Comparison of ENCODE assay signal across 7 cellular contexts in the genomic region with DNA sequence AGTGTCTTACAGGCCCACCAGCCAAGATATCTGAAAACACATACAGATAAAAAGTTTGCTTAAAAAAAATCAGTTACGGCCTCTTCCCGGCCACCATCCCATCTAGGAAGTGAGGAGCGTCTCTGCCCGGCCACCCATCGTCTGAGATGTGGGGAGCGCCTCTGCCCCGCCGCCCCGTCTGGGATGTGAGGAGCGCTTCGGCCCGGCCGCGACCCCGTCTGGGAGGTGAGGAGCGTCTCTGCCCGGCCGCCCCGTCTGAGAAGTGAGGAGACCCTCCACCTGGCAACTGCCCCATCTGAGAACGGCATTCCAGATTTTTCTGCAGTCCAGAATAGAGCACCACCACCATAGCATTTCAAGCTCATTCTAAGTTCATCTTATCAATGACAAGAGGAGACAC. TPM values are rescaled to one million over a fixed set of nuclear protein-coding genes. Genes with fewer than 3 reads are reported as not detected.
DNase-seq lines count a peak whose midpoint lies in the region; ATAC-seq, FAIRE-seq and TF ChIP-seq lines count a peak whose summit lies in the region.
"Not testable (repeated sequence)": the region's sequence is repeated elsewhere in the genome, so short reads cannot be mapped to it uniquely, and the experiment has no call there.

No MANE protein-coding gene starts in this region.

- not testable (repeated sequence) for H3K27me3 ChIP-seq in Karpas-422 (ENCODE audit: low read length); astrocyte (ENCODE audit: insufficient read depth, low read length); foreskin keratinocyte; liver (ENCODE audit: control insufficient read depth in 4 of 4, insufficient read depth in 4 of 4, low read length in 3 of 4)

- not testable (repeated sequence) for H3K27ac Mint-ChIP-seq in astrocyte (ENCODE audit: unreplicated experiment)

- H3K4me3 ChIP-seq in Karpas-422 (ENCODE audit: low read length); astrocyte (ENCODE audit: insufficient read depth, low read depth, low read length); liver (ENCODE audit: low read depth in 1 of 3, low read length in 3 of 3): not testable (repeated sequence)

- H3K36me3 Mint-ChIP-seq in astrocyte (ENCODE audit: low read depth, unreplicated experiment): not testable (repeated sequence)

- not testable (repeated sequence) for H3K36me3 ChIP-seq in Karpas-422 (ENCODE audit: insufficient read depth, low read length); astrocyte (ENCODE audit: insufficient read depth, low read length); liver (ENCODE audit: control insufficient read depth in 4 of 4, insufficient read depth in 3 of 4, low read depth in 1 of 4, low read length in 3 of 4)

- H3K27ac ChIP-seq in Karpas-422 (ENCODE audit: low read length); astrocyte (ENCODE audit: low read depth, low read length); foreskin keratinocyte: not testable (repeated sequence)
- H3K27ac ChIP-seq in liver (ENCODE audit: low read depth in 1 of 2, low read length in 2 of 2): peak overlapping the region; percentile 81 to 99

- H3K27me3 Mint-ChIP-seq in astrocyte (ENCODE audit: low read depth, unreplicated experiment): not testable (repeated sequence)

- H3K9me3 ChIP-seq in Karpas-422 (ENCODE audit: low read length); astrocyte (ENCODE audit: insufficient read depth, low read depth, low read length); liver (ENCODE audit: control insufficient read depth in 4 of 4, low read length in 3 of 4): not testable (repeated sequence)

- H3K4me3 Mint-ChIP-seq in astrocyte (ENCODE audit: unreplicated experiment): not testable (repeated sequence)

- H4K20me1 ChIP-seq in Karpas-422 (ENCODE audit: insufficient read depth, low read depth, low read length); astrocyte (ENCODE audit: insufficient read depth, low read length): not testable (repeated sequence)

- H3K79me2 ChIP-seq in Karpas-422 (ENCODE audit: low read length); astrocyte (ENCODE audit: insufficient read depth, low read length): not testable (repeated sequence)

- H3K9me3 Mint-ChIP-seq in astrocyte (ENCODE audit: unreplicated experiment): not testable (repeated sequence)

- not testable (repeated sequence) for TF ChIP-seq RAD21 in liver (IDR thresholded peaks at IDR 0.05)

- H2AFZ ChIP-seq in Karpas-422 (ENCODE audit: low read length); astrocyte (ENCODE audit: low read depth, low read length): not testable (repeated sequence)

- not testable (repeated sequence) for H3K4me1 Mint-ChIP-seq in astrocyte (ENCODE audit: low read depth, unreplicated experiment)

- FAIRE-seq in GM12891 (lab: Jason Lieb, UNC) (peak; percentile 56), astrocyte (lab: Jason Lieb, UNC) (peak; percentile 41), colon (lab: Jason Lieb, UNC) (peak; percentile 18)

- WGBS in liver: 96% methylated on average over 20 of the region's 20 CpGs

- H3K9ac ChIP-seq in Karpas-422 (ENCODE audit: low read length); astrocyte (ENCODE audit: low read length); liver (ENCODE audit: low read depth in 1 of 2, low read length in 2 of 2): not testable (repeated sequence)

- H3K4me2 ChIP-seq in Karpas-422 (ENCODE audit: low read depth, low read length, poor library complexity, severe bottlenecking); astrocyte (ENCODE audit: low read length): not testable (repeated sequence)

- ATAC-seq in foreskin keratinocyte: peak; percentile 14
- not testable (repeated sequence) for ATAC-seq in sciatic nerve

- not testable (repeated sequence) for TF ChIP-seq POLR2A in GM12891 (IDR thresholded peaks at IDR 0.05; ENCODE audit: low read depth, low read length)

- H3K4me1 ChIP-seq in Karpas-422 (ENCODE audit: low read length); astrocyte (ENCODE audit: insufficient read depth, low read length); foreskin keratinocyte: not testable (repeated sequence)
- H3K4me1 ChIP-seq in liver (ENCODE audit: control insufficient read depth in 4 of 4, insufficient read depth in 4 of 4, low read length in 3 of 4): peaks cover 12 to 42% (median 34%) of the 10 kb centered on the region in 4 donors

- DNase-seq in GM12891 (ENCODE audit: insufficient read length, low spot score); astrocyte (ENCODE audit: low read depth); foreskin keratinocyte: not testable (repeated sequence)
- DNase-seq in Karpas-422 (peak; percentile 12), sciatic nerve (ENCODE audit: low spot score) (peak; percentile 10)

- H3K9me2 ChIP-seq in Karpas-422 (replicated peaks; ENCODE audit: insufficient read depth, low read length): not testable (repeated sequence)

- intact Hi-C loops in sciatic nerve (cut with DNase I): not testable (repeated sequence)

- not testable (repeated sequence) for TF ChIP-seq CTCF in astrocyte (IDR thresholded peaks at IDR 0.05; ENCODE audit: insufficient read depth, low read depth, low read length); foreskin keratinocyte (conservative IDR thresholded peaks at IDR 0.05); liver (IDR thresholded peaks at IDR 0.05; ENCODE audit: low read depth, low read length, missing input control)

RNA-seq across cellular contexts. Expression of gene DHX8, which starts 33.0 kb away (rescaled TPM):
- polyA plus RNA-seq in GM12891 (2012; ENCODE audit: low read depth, missing spikeins): 16.5 TPM
- 23.7 and 34.9 TPM in 2 replicates for total RNA-seq in Karpas-422 (2014; rRNA removed; shearing (Covaris generic); ENCODE audit: low replicate concordance)
- 48.5 and 61.1 TPM in 2 replicates for total RNA-seq in astrocyte
- total RNA-seq in foreskin keratinocyte: 43.3 and 45.4 TPM in 2 replicates
- 28.7 and 28.9 TPM in 2 replicates for polyA plus RNA-seq in foreskin keratinocyte
- 10 to 100 TPM; 19.2 to 19.6 TPM for total RNA-seq in liver
- 10 to 100 TPM; 10.9 to 21.3 TPM for polyA plus RNA-seq in liver
- total RNA-seq in sciatic nerve: 40.9 TPM

RNA-seq across cellular contexts. Expression of gene ARL4D, which starts 52.0 kb away (rescaled TPM):
- polyA plus RNA-seq in GM12891 (2012; ENCODE audit: low read depth, missing spikeins): 0.77 TPM
- total RNA-seq in Karpas-422 (2014; rRNA removed; shearing (Covaris generic); ENCODE audit: low replicate concordance): not detected in 2 replicates
- 19.7 and 26.3 TPM in 2 replicates for total RNA-seq in astrocyte
- total RNA-seq in foreskin keratinocyte: 21.9 and 24.6 TPM in 2 replicates
- 26.9 and 30.9 TPM in 2 replicates for polyA plus RNA-seq in foreskin keratinocyte
- 10 to 100 TPM; 13.6 to 15.3 TPM for total RNA-seq in liver
- 10 to 100 TPM; 19.9 to 39.2 TPM for polyA plus RNA-seq in liver
- 94.0 TPM for total RNA-seq in sciatic nerve

Comparison
In these comparisons a context has a peak if more than half of its experiments do, and no peak if none do; other contexts are left out.
1. RNA of gene ARL4D, which starts 52.0 kb away (total RNA-seq): 94.0 TPM in sciatic nerve (single experiment), 21.9 to 24.6 TPM in foreskin keratinocyte, 19.7 to 26.3 TPM in astrocyte and 13.6 to 15.3 TPM in liver; not detected in Karpas-422; every median in the first group is over 10 times any median in the second.